Comparison of ENCODE assay signal across 9 cellular contexts in genomic region chr3:6549296-6549695, GRCh38.
"Had no signal": no experiment of that assay in that cellular context is flagged by ENCODE, and none has a peak within 500 bp of the region (broad histone marks: within the 10 kb centered on the region; RNA-seq: fewer than 3 reads in every experiment).

No MANE protein-coding gene starts in this region.

- H3K9me3 ChIP-seq: HAP-1 had no signal

- H3K4me1 ChIP-seq: HAP-1 had no signal

- H3K4me3 ChIP-seq: GM23338, HAP-1 had no signal

- H3K36me3 ChIP-seq: HAP-1 had no signal

- FAIRE-seq: H1, H54, HepG2 had no signal

- DNase-seq: HFFc6, KG1 had no signal

- H3K27ac ChIP-seq: HL-60 had no signal

- H3K4me2 ChIP-seq: GM23338 had no signal

- H2AFZ ChIP-seq: GM23338 had no signal

- ATAC-seq: GM23338, HCT116, HepG2 had no signal
